12 cellular contexts compared by ENCODE assay signal in the genomic region with DNA sequence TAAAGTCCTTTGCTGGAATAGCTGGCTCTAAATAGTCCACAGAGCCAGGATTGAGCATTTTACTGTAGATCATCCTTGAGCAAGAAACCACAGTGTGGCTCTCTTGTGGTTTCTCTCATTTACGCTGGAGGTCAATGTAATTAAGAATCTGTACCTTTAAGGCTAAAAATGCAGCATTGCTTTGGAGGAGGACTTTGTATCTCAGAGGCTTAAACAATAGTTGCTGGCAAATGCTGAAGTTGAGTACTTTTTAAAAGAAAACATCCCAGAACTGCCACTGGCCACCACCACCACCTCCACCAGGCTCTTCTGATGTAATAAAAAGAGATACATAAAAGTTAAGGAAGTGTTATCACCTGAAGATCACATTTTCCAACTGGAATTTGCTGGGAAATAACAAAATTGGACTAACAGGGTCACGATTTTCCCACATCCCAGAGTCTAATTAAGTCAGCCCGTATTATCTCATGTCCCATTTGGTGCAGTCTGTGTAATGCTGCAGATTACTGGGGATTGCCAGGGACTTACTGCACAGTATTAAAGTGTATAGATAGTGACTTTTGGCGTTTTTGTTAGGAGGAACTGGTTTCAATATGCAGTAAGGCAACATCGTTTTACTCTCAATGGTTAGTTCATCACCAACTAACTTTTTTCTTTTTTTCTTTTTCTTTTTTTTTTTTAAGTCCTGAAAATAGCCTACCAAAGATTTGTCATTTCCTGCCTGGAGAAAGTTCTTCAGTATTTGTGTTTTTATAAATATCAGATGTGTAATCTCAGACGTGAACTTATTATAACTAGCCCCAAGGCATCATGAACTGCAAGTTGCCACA.
DNase-seq lines count a peak whose midpoint lies in the region; ATAC-seq, FAIRE-seq and TF ChIP-seq lines count a peak whose summit lies in the region.
"Had no signal": no experiment of that assay in that cellular context is flagged by ENCODE, and none has a peak within 500 bp of the region (broad histone marks: within the 10 kb centered on the region; RNA-seq: fewer than 3 reads in every experiment).

No MANE protein-coding gene starts in this region.

- H3K4me1 Mint-ChIP-seq in progenitor cell of endocrine pancreas (ENCODE audit: low read depth): peaks cover 6% of the 10 kb centered on the region
- H3K4me1 Mint-ChIP-seq: activated naive CD4-positive, alpha-beta T cell treated with anti-CD3 and anti-CD28 coated beads, Interleukin-2, amount 50 U/mL, for 24 hours; naive thymus-derived CD8-positive, alpha-beta T cell had no signal

- H3K9me3 ChIP-seq in GM23248 (ENCODE audit: low read depth) (no peaks in the 10 kb centered on the region), endothelial cell of umbilical vein (replicated peaks; ENCODE audit: control insufficient read depth, insufficient read depth, low read length) (no peaks in the 10 kb centered on the region)

- TF ChIP-seq POLR2A in endothelial cell of umbilical vein (IDR thresholded peaks at IDR 0.05; ENCODE audit: low read depth, low read length): no peak

- intact Hi-C loops in endothelial cell of umbilical vein (cut with micrococcal nuclease): loop anchor here (1.0 kb wide), 3 partner anchors 34 to 141 kb away; no protein-coding TSS in a partner anchor

- H3K4me3 Mint-ChIP-seq in progenitor cell of endocrine pancreas (ENCODE audit: low read depth): no peak overlapping the region
- H3K4me3 Mint-ChIP-seq: activated CD4-positive, alpha-beta memory T cell treated with anti-CD3 and anti-CD28 coated beads for 36 hours; activated naive CD4-positive, alpha-beta T cell treated with anti-CD3 and anti-CD28 coated beads, Interleukin-2, amount 50 U/mL, for 24 hours; naive thymus-derived CD8-positive, alpha-beta T cell had no signal

- H3K36me3 Mint-ChIP-seq in progenitor cell of endocrine pancreas (ENCODE audit: insufficient read depth): no peaks in the 10 kb centered on the region
- H3K36me3 Mint-ChIP-seq: activated CD4-positive, alpha-beta memory T cell treated with anti-CD3 and anti-CD28 coated beads for 36 hours; activated naive CD4-positive, alpha-beta T cell treated with anti-CD3 and anti-CD28 coated beads, Interleukin-2, amount 50 U/mL, for 24 hours; naive thymus-derived CD8-positive, alpha-beta T cell had no signal

- H3K79me2 ChIP-seq in GM23248 (ENCODE audit: insufficient read depth) (no peaks in the 10 kb centered on the region), endothelial cell of umbilical vein (ENCODE audit: control insufficient read depth, insufficient read depth, low read length) (no peaks in the 10 kb centered on the region)

- H3K4me1 ChIP-seq in GM23248 (ENCODE audit: insufficient read depth) (peaks cover 20% of the 10 kb centered on the region), endothelial cell of umbilical vein (ENCODE audit: control insufficient read depth, extremely low read depth, insufficient read depth, low read length) (peaks cover 15% of the 10 kb centered on the region)

- POLR2A ChIA-PET in endothelial cell of umbilical vein (lab: Charles Lee): interaction anchor here (0.6 kb wide), 1 partner anchor 43 kb away, joined by 3 read pairs; no protein-coding TSS in a partner anchor

- BruUV-seq in endothelial cell of umbilical vein (replicated peaks; lab: Mats Ljungman, UMichigan): no TSS peak

- peaks cover 18% of the 10 kb centered on the region for H3F3A ChIP-seq in GM23248 (ENCODE audit: insufficient read depth)

- ATAC-seq in GM21576 (IDR thresholded peaks at IDR 0.05; ENCODE audit: unreplicated experiment): no peak
- ATAC-seq: naive thymus-derived CD8-positive, alpha-beta T cell had no signal

- no peaks in the 10 kb centered on the region for H4K20me1 ChIP-seq in GM23248 (ENCODE audit: insufficient read depth)
- no peaks in the 10 kb centered on the region for H4K20me1 ChIP-seq in endothelial cell of umbilical vein (replicated peaks; ENCODE audit: control insufficient read depth, extremely low read depth, insufficient read depth, low read length)

- in situ Hi-C loops in GM23248 (cut with MboI): no loop called here

- H3K4me3 ChIP-seq in GM23248: peak overlapping the region; percentile 64
- peak overlapping the region in 1 of 3 experiments; percentile 29 for H3K4me3 ChIP-seq in endothelial cell of umbilical vein (replicated peaks in 1 of 3; ENCODE audit: insufficient read depth in 1 of 3, low read depth in 1 of 3, low read length in 3 of 3)

- FAIRE-seq in endothelial cell of umbilical vein (lab: Jason Lieb, UNC): peak; percentile 79

- H3K9me3 Mint-ChIP-seq in progenitor cell of endocrine pancreas (ENCODE audit: low read depth): no peaks in the 10 kb centered on the region
- H3K9me3 Mint-ChIP-seq: activated CD4-positive, alpha-beta memory T cell treated with anti-CD3 and anti-CD28 coated beads for 36 hours; activated naive CD4-positive, alpha-beta T cell treated with anti-CD3 and anti-CD28 coated beads, Interleukin-2, amount 50 U/mL, for 24 hours had no signal

- 0 to 4% methylated on average over 6 of the region's 6 CpGs for WGBS in GM23248 (ENCODE audit: low coverage in 1 of 2, low lambda C conversion rate in 2 of 2, missing lambda C conversion rate in 2 of 2), 2 experiments

- H3K27me3 ChIP-seq in GM23248 (replicated peaks; ENCODE audit: insufficient read depth) (no peaks in the 10 kb centered on the region), endothelial cell of umbilical vein (ENCODE audit: control insufficient read depth in 2 of 2, insufficient read depth in 2 of 2, low read length in 2 of 2) (no peaks in the 10 kb centered on the region)

- H3K36me3 ChIP-seq in GM23248 (ENCODE audit: low read depth): no peaks in the 10 kb centered on the region
- no peaks in the 10 kb centered on the region for H3K36me3 ChIP-seq in endothelial cell of umbilical vein (ENCODE audit: control insufficient read depth in 2 of 2, extremely low read depth in 1 of 2, insufficient read depth in 2 of 2, low read length in 2 of 2)

- TF ChIP-seq CTCF in endothelial cell of umbilical vein (IDR thresholded peaks at IDR 0.05; ENCODE audit: extremely low read depth in 1 of 2, insufficient read depth in 1 of 2, low read depth in 1 of 2, low read length in 2 of 2) (no peak), progenitor cell of endocrine pancreas (IDR thresholded peaks at IDR 0.05; ENCODE audit: unreplicated experiment) (no peak)

- H3K9me2 ChIP-seq in GM23248 (ENCODE audit: insufficient read depth): no peaks in the 10 kb centered on the region

- peak; percentile 71 for DNase-seq in GM23248
- peak; percentile 25 for DNase-seq in NOMO-1 treated with dmso at 0.1 percent for 144 hours (lab: John Stamatoyannopoulos, UW; ENCODE audit: unreplicated experiment)
- peak; percentile 76 for DNase-seq in endothelial cell of umbilical vein (ENCODE audit: low read depth, low spot score)
- no peak for DNase-seq in progenitor cell of endocrine pancreas (ENCODE audit: low spot score, unreplicated experiment)
- DNase-seq in activated CD8-positive, alpha-beta memory T cell treated with anti-CD3 and anti-CD28 coated beads, Interleukin-2, amount 50 U/mL, for 4 hours: no peak
- no peak for DNase-seq in activated CD4-positive, alpha-beta T cell treated with anti-CD3 and anti-CD28 coated beads for 1 hour
- DNase-seq: activated CD4-positive, alpha-beta memory T cell treated with anti-CD3 and anti-CD28 coated beads for 36 hours; naive thymus-derived CD8-positive, alpha-beta T cell; stimulated activated CD4-positive, alpha-beta T cell treated with anti-CD3 and anti-CD28 coated beads, Interleukin-12 subunit alpha, Interleukin-12 subunit beta, amount 100 ng/mL, for 4 hours; T-helper 2 cell had no signal

- CTCF ChIA-PET in endothelial cell of umbilical vein (lab: Charles Lee): interaction anchor here (1.1 kb wide), 1 partner anchor 141 kb away, joined by 3 read pairs; no protein-coding TSS in a partner anchor

- H3K27ac Mint-ChIP-seq in progenitor cell of endocrine pancreas: peak overlapping the region; percentile 56
- H3K27ac Mint-ChIP-seq: activated CD4-positive, alpha-beta memory T cell treated with anti-CD3 and anti-CD28 coated beads for 36 hours; activated naive CD4-positive, alpha-beta T cell treated with anti-CD3 and anti-CD28 coated beads, Interleukin-2, amount 50 U/mL, for 24 hours; naive thymus-derived CD8-positive, alpha-beta T cell had no signal

- H2AFZ ChIP-seq in GM23248 (peak overlapping the region; percentile 77), endothelial cell of umbilical vein (ENCODE audit: low read depth, low read length) (peak overlapping the region; percentile 57)

- H3K27me3 Mint-ChIP-seq in progenitor cell of endocrine pancreas: no peaks in the 10 kb centered on the region
- H3K27me3 Mint-ChIP-seq: activated CD4-positive, alpha-beta memory T cell treated with anti-CD3 and anti-CD28 coated beads for 36 hours had no signal

- H3K9me1 ChIP-seq in endothelial cell of umbilical vein (replicated peaks; ENCODE audit: control insufficient read depth, extremely low read depth, insufficient read depth, low read length): no peaks in the 10 kb centered on the region

- peak overlapping the region; percentile 93 for H3K4me2 ChIP-seq in GM23248 (ENCODE audit: unreplicated experiment)
- peak overlapping the region; percentile 76 for H3K4me2 ChIP-seq in endothelial cell of umbilical vein (ENCODE audit: insufficient read depth, low read length)

- H3K9ac ChIP-seq in GM23248 (peak overlapping the region; percentile 56), endothelial cell of umbilical vein (replicated peaks; ENCODE audit: extremely low read depth, insufficient read depth, low read length) (peak overlapping the region; percentile 59)

- dilution Hi-C loops in endothelial cell of umbilical vein (cut with MboI; ENCODE audit: extremely low pct_ligation_motif_present, low sequenced_read_pairs): no loop called here

- H3K27ac ChIP-seq in GM23248: peak overlapping the region; percentile 56
- H3K27ac ChIP-seq in endothelial cell of umbilical vein (ENCODE audit: insufficient read depth, low read depth, low read length): peak overlapping the region; percentile 64

TF ChIP-seq in endothelial cell of umbilical vein, 7 proteins besides CTCF, POLR2A, EP300 and RAD21:
- no peak for TF ChIP-seq EZH2 (IDR thresholded peaks at IDR 0.05; ENCODE audit: borderline replicate concordance, low read depth, low read length, severe bottlenecking)
- peak; percentile 23 for TF ChIP-seq GATA2 (IDR thresholded peaks at IDR 0.05; ENCODE audit: insufficient read depth, insufficient read length, low read depth, low read length)
- peak; percentile 30 for TF ChIP-seq JUN (IDR thresholded peaks at IDR 0.05; ENCODE audit: borderline replicate concordance, insufficient read depth, insufficient read length, low read depth)

Comparison
In these comparisons a context has a peak if more than half of its experiments do, and no peak if none do; other contexts are left out.
1. DNase-seq: peak in GM23248 (single experiment), NOMO-1 treated with dmso at 0.1 percent for 144 hours (single experiment) and endothelial cell of umbilical vein (single experiment); none in progenitor cell of endocrine pancreas (single experiment), activated CD8-positive, alpha-beta memory T cell treated with anti-CD3 and anti-CD28 coated beads, Interleukin-2, amount 50 U/mL, for 4 hours (single experiment) and activated CD4-positive, alpha-beta T cell treated with anti-CD3 and anti-CD28 coated beads for 1 hour (single experiment).